Comparison of ENCODE assay signal across 9 cellular contexts in genomic region chrX:47143894-47144625, GRCh38. TPM values are rescaled to one million over a fixed set of nuclear protein-coding genes. Genes with fewer than 3 reads are reported as not detected.
DNase-seq lines count a peak whose midpoint lies in the region; ATAC-seq, FAIRE-seq and TF ChIP-seq lines count a peak whose summit lies in the region.
"Had no signal": no experiment of that assay in that cellular context is flagged by ENCODE, and none has a peak within 500 bp of the region (broad histone marks: within the 10 kb centered on the region; RNA-seq: fewer than 3 reads in every experiment).

No MANE protein-coding gene starts in this region.

- WGBS in pancreas, 2 donors, result 2 to 30% methylated on average over 42 to 43 of the region's 46 CpGs

- H3K4me1 Mint-ChIP-seq in GM23338, result peaks cover 15% of the 10 kb centered on the region; the same call in 2 of the 3 replicates
- H3K4me1 Mint-ChIP-seq in activated naive CD8-positive, alpha-beta T cell treated with anti-CD3 and anti-CD28 coated beads, Interleukin-2, amount 50 U/mL, for 24 hours, result peaks cover 28% of the 10 kb centered on the region

- H3K27me3 Mint-ChIP-seq in GM23338 (ENCODE audit: insufficient read depth, low read depth, poor library complexity), result peaks cover 13% of the 10 kb centered on the region
- no peaks in the 10 kb centered on the region for H3K27me3 Mint-ChIP-seq in activated naive CD8-positive, alpha-beta T cell treated with anti-CD3 and anti-CD28 coated beads, Interleukin-2, amount 50 U/mL, for 24 hours

- H3K27me3 ChIP-seq in GM23338 (ENCODE audit: insufficient read depth), result no peaks in the 10 kb centered on the region
- no peaks in the 10 kb centered on the region for H3K27me3 ChIP-seq in pancreas

- H3K79me2 ChIP-seq in GM23338 (replicated peaks; ENCODE audit: insufficient read depth), result peaks cover 48% of the 10 kb centered on the region

- H3K9me2 ChIP-seq in GM23338 (ENCODE audit: insufficient read depth), result no peaks in the 10 kb centered on the region

- no peak overlapping the region for H2AFZ ChIP-seq in GM23338

- H3K36me3 Mint-ChIP-seq in GM23338 (ENCODE audit: low read depth), result peaks cover 31% of the 10 kb centered on the region
- peaks cover 25% of the 10 kb centered on the region for H3K36me3 Mint-ChIP-seq in activated naive CD8-positive, alpha-beta T cell treated with anti-CD3 and anti-CD28 coated beads, Interleukin-2, amount 50 U/mL, for 24 hours (ENCODE audit: low read depth)

- H4K20me1 ChIP-seq in GM23338 (replicated peaks; ENCODE audit: insufficient read depth), result no peaks in the 10 kb centered on the region; the same call in 1 of the 2 replicates

- peak overlapping the region; percentile 95 for H3K4me3 Mint-ChIP-seq in GM23338
- peak overlapping the region; percentile 97 for H3K4me3 Mint-ChIP-seq in activated naive CD8-positive, alpha-beta T cell treated with anti-CD3 and anti-CD28 coated beads, Interleukin-2, amount 50 U/mL, for 24 hours

- H3K4me3 ChIP-seq in GM23338 (peak overlapping the region; percentile 79), pancreas (peak overlapping the region; percentile 28 to 57 (median 53))

- H3K27ac ChIP-seq in GM23338 (ENCODE audit: low read depth) (peak overlapping the region; percentile 93), pancreas (peak overlapping the region; percentile 77 to 90 (median 88))

- intact Hi-C loops in left cardiac atrium (cut with DNase I), result no loop called here
- intact Hi-C loops in pancreas (cut with DNase I), result no loop called here

- H3K27ac Mint-ChIP-seq in GM23338, result peak overlapping the region; percentile 96
- peak overlapping the region; percentile 99 for H3K27ac Mint-ChIP-seq in activated naive CD8-positive, alpha-beta T cell treated with anti-CD3 and anti-CD28 coated beads, Interleukin-2, amount 50 U/mL, for 24 hours

- H3K36me3 ChIP-seq in GM23338 (ENCODE audit: insufficient read depth), result no peaks in the 10 kb centered on the region
- H3K36me3 ChIP-seq in pancreas, result no peaks in the 10 kb centered on the region

- H3K9me3 ChIP-seq in pancreas, result no peaks in the 10 kb centered on the region

- peak; percentile 64 for DNase-seq in NCI-H748 (lab: John Stamatoyannopoulos, UW; ENCODE audit: unreplicated experiment)
- no peak for DNase-seq in NCI-H748 treated with DMSO at 0.1 percent for 48 hours (lab: John Stamatoyannopoulos, UW)
- peak; percentile 59 for DNase-seq in GM23338 (ENCODE audit: low spot score)
- DNase-seq in NCI-H1092 treated with DMSO at 0.1 percent for 48 hours (lab: John Stamatoyannopoulos, UW), result peak; percentile 63
- DNase-seq in activated naive CD8-positive, alpha-beta T cell treated with anti-CD3 and anti-CD28 coated beads, Interleukin-2, amount 50 U/mL, for 24 hours, result peak; percentile 26
- DNase-seq in left cardiac atrium, result peak; percentile 39
- peak in 4 of 6 donors; percentile 27 to 50 (median 38) for DNase-seq in pancreas
- no peak for DNase-seq in NCI-H774 (lab: John Stamatoyannopoulos, UW)

- ATAC-seq in GM23338 (peak; percentile 14), left cardiac atrium (peak; percentile 21 to 37), pancreas (peak; percentile 34 to 53 (median 43))
- ATAC-seq in activated naive CD8-positive, alpha-beta T cell treated with anti-CD3 and anti-CD28 coated beads, Interleukin-2, amount 50 U/mL, for 24 hours, result no peak

- FAIRE-seq in pancreas (lab: Jason Lieb, UNC), result no peak
- FAIRE-seq: islet of Langerhans had no signal

- peaks cover 8% of the 10 kb centered on the region; the same call in 1 of the 2 replicates for H3K4me1 ChIP-seq in GM23338 (ENCODE audit: insufficient read depth)
- no peaks in the 10 kb centered on the region for H3K4me1 ChIP-seq in pancreas

- H3F3A ChIP-seq in GM23338 (replicated peaks; ENCODE audit: low read depth), result no peaks in the 10 kb centered on the region

- TF ChIP-seq CTCF in GM23338 (conservative IDR thresholded peaks at IDR 0.05; ENCODE audit: low read depth in 2 of 2) (no peak), pancreas (IDR thresholded peaks at IDR 0.05) (no peak)

- H3K4me2 ChIP-seq in GM23338, result peak overlapping the region; percentile 81

- no peaks in the 10 kb centered on the region for H3K9me3 Mint-ChIP-seq in GM23338
- H3K9me3 Mint-ChIP-seq in activated naive CD8-positive, alpha-beta T cell treated with anti-CD3 and anti-CD28 coated beads, Interleukin-2, amount 50 U/mL, for 24 hours, result no peaks in the 10 kb centered on the region

TF ChIP-seq in GM23338, 12 proteins besides CTCF, POLR2A, EP300 and RAD21 (continues in another document):
- TF ChIP-seq POLR2AphosphoS5 (IDR thresholded peaks at IDR 0.05; ENCODE audit: low read depth) (no peak), NANOG (IDR thresholded peaks at IDR 0.05; ENCODE audit: borderline replicate concordance) (no peak), CREB1 (CRISPR knock-in tag; IDR thresholded peaks at IDR 0.05; ENCODE audit: low read depth) (no peak), JUNB (IDR thresholded peaks at IDR 0.05; ENCODE audit: unreplicated experiment) (no peak), EZH2phosphoT487 (IDR thresholded peaks at IDR 0.05; ENCODE audit: unreplicated experiment) (no peak), REST (IDR thresholded peaks at IDR 0.05; ENCODE audit: unreplicated experiment) (no peak), ZNF331 (CRISPR knock-in tag; IDR thresholded peaks at IDR 0.05; ENCODE audit: low read depth) (no peak), EZH2 (IDR thresholded peaks at IDR 0.05; ENCODE audit: low read depth, unreplicated experiment) (no peak), STAT1 (IDR thresholded peaks at IDR 0.05; ENCODE audit: unreplicated experiment) (no peak), ZNF114 (CRISPR knock-in tag; IDR thresholded peaks at IDR 0.05) (no peak)
- TF ChIP-seq, protein P1, sequence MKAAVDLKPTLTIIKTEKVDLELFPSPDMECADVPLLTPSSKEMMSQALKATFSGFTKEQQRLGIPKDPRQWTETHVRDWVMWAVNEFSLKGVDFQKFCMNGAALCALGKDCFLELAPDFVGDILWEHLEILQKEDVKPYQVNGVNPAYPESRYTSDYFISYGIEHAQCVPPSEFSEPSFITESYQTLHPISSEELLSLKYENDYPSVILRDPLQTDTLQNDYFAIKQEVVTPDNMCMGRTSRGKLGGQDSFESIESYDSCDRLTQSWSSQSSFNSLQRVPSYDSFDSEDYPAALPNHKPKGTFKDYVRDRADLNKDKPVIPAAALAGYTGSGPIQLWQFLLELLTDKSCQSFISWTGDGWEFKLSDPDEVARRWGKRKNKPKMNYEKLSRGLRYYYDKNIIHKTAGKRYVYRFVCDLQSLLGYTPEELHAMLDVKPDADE (IDR thresholded peaks at IDR 0.05), result no peak

RNA-seq across cellular contexts. Expression of gene NDUFB11, which starts 0.4 kb away (rescaled TPM):
- total RNA-seq in GM23338 (2014; rRNA removed; shearing (Covaris generic)), result 52.2 and 103 TPM in 2 replicates
- polyA plus RNA-seq in GM23338 (2016; fragmentation: Nextera tagmentation; extraction: Ambion mirVana) (238 and 247 TPM in 2 replicates), pancreas (10 to 100 TPM; 41.5 to 51.4 TPM)
- total RNA-seq in left cardiac atrium (100 to 1,000 TPM; 137 to 138 TPM), pancreas (10 to 100 TPM; 33.7 to 49.3 (median 45.8) TPM)

RNA-seq across cellular contexts. Expression of gene RBM10, which starts 1.0 kb away (rescaled TPM):
- total RNA-seq in GM23338 (2014; rRNA removed; shearing (Covaris generic)), result 80.0 and 101 TPM in 2 replicates
- polyA plus RNA-seq in GM23338 (2016; fragmentation: Nextera tagmentation; extraction: Ambion mirVana) (38.9 and 39.5 TPM in 2 replicates), pancreas (10 to 100 TPM; 36.2 to 42.0 TPM)
- total RNA-seq in left cardiac atrium (10 to 100 TPM; 22.1 to 23.9 TPM), pancreas (10 to 100 TPM; 13.3 to 24.9 (median 18.7) TPM)

RNA-seq across cellular contexts. Expression of gene UBA1, which starts 49.6 kb away (rescaled TPM):
- total RNA-seq in GM23338 (2014; rRNA removed; shearing (Covaris generic)), result 344 and 377 TPM in 2 replicates
- polyA plus RNA-seq in GM23338 (2016; fragmentation: Nextera tagmentation; extraction: Ambion mirVana) (97.7 and 104 TPM in 2 replicates), pancreas (100 to 1,000 TPM in 1 of 2 donors, 10 to 100 TPM in 1; 62.2 to 101 TPM)
- total RNA-seq in left cardiac atrium (100 to 1,000 TPM; 101 to 132 TPM), pancreas (100 to 1,000 TPM in 1 of 6 donors, 10 to 100 TPM in 5; 49.0 to 117 (median 64.0) TPM)

Comparison
In these comparisons a context has a peak if more than half of its experiments do, and no peak if none do; other contexts are left out.
1. DNase-seq: peak in NCI-H748 (single experiment), GM23338 (single experiment), NCI-H1092 treated with DMSO at 0.1 percent for 48 hours (single experiment), activated naive CD8-positive, alpha-beta T cell treated with anti-CD3 and anti-CD28 coated beads, Interleukin-2, amount 50 U/mL, for 24 hours (single experiment), left cardiac atrium (single experiment) and pancreas (4 of 6); none in NCI-H748 treated with DMSO at 0.1 percent for 48 hours (single experiment) and NCI-H774 (single experiment).